8 cellular contexts compared by ENCODE assay signal in the genomic region with DNA sequence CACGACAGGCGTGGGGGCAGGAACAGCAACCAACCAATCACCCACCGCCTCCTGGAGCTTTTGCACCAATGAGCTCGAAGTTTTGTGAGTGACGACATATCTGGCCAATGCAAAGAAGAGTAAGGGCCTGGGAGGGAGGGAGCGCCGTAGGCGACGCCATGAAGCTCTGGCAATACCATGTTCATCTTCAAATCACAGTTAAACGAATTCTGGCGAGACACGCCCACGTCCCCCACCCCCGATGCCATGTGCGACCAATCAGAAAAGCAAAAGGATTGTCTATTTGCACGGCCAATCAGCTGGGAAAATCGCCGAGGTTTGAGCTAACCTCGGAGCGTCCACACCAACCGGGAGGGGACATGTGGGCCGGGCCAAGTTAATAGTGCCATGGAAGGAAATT. TPM values are rescaled to one million over a fixed set of nuclear protein-coding genes. Genes with fewer than 3 reads are reported as not detected.
DNase-seq lines count a peak whose midpoint lies in the region; ATAC-seq, FAIRE-seq and TF ChIP-seq lines count a peak whose summit lies in the region.
"Not testable (repeated sequence)": the region's sequence is repeated elsewhere in the genome, so short reads cannot be mapped to it uniquely, and the experiment has no call there.

A gene (minus strand): TSS at position 12 of the 400 bp plus-strand sequence. CDS start 3,369 bp downstream, outside the sequence.

- H3K9me3 Mint-ChIP-seq in activated naive CD4-positive, alpha-beta T cell treated with anti-CD3 and anti-CD28 coated beads, Interleukin-2, amount 50 U/mL, for 72 hours; stimulated activated naive B cell treated with anti-CD40 and anti-IgM and Interleukin-4, amounts not matched to agents 10 μg/mL and 1 μg/mL and 100 μg/mL, for 72 hours: not testable (repeated sequence)

- not testable (repeated sequence) for H3K4me1 Mint-ChIP-seq in stimulated activated naive B cell treated with anti-CD40 and anti-IgM and Interleukin-4, amounts not matched to agents 10 μg/mL and 1 μg/mL and 100 μg/mL, for 72 hours

- H3K27me3 Mint-ChIP-seq in stimulated activated naive B cell treated with anti-CD40 and anti-IgM and Interleukin-4, amounts not matched to agents 10 μg/mL and 1 μg/mL and 100 μg/mL, for 72 hours, result not testable (repeated sequence)

- not testable (repeated sequence) for H3K36me3 Mint-ChIP-seq in activated naive CD4-positive, alpha-beta T cell treated with anti-CD3 and anti-CD28 coated beads, Interleukin-2, amount 50 U/mL, for 72 hours; stimulated activated naive B cell treated with anti-CD40 and anti-IgM and Interleukin-4, amounts not matched to agents 10 μg/mL and 1 μg/mL and 100 μg/mL, for 72 hours

- H3K27me3 ChIP-seq in heart left ventricle; prostate gland (replicated peaks; ENCODE audit: insufficient read depth): not testable (repeated sequence)

- peak; percentile 88 for ATAC-seq in GM21723 (IDR thresholded peaks at IDR 0.05; ENCODE audit: unreplicated experiment)
- ATAC-seq in HG03432 (IDR thresholded peaks at IDR 0.05; ENCODE audit: unreplicated experiment), result peak; percentile 95
- ATAC-seq in activated CD4-positive, CD25-positive, alpha-beta regulatory T cell treated with anti-CD3 and anti-CD28 coated beads, Interleukin-2, amount 50 U/mL, for 24 hours, result peak; percentile 98
- ATAC-seq in activated naive CD4-positive, alpha-beta T cell treated with anti-CD3 and anti-CD28 coated beads, Interleukin-2, amount 50 U/mL, for 72 hours, result peak; percentile 95 to 99
- peak; percentile 100 for ATAC-seq in heart left ventricle
- ATAC-seq in stimulated activated naive B cell treated with anti-CD40 and anti-IgM and Interleukin-4, amounts not matched to agents 10 μg/mL and 1 μg/mL and 100 μg/mL, for 72 hours (replicated peaks), result peak; percentile 98

- 0 to 1% methylated on average over 6 to 14 of the region's 22 CpGs; no CpG with 5 or more reads in 2 of the 4 donors for WGBS in heart left ventricle, 4 donors
- no CpG with 5 or more reads among the region's 22 CpGs for WGBS in prostate gland

- H3K27ac Mint-ChIP-seq in activated naive CD4-positive, alpha-beta T cell treated with anti-CD3 and anti-CD28 coated beads, Interleukin-2, amount 50 U/mL, for 72 hours; stimulated activated naive B cell treated with anti-CD40 and anti-IgM and Interleukin-4, amounts not matched to agents 10 μg/mL and 1 μg/mL and 100 μg/mL, for 72 hours: not testable (repeated sequence)

- TF ChIP-seq CTCF in heart left ventricle (IDR thresholded peaks at IDR 0.05); prostate gland (IDR thresholded peaks at IDR 0.05): not testable (repeated sequence)

- not testable (repeated sequence) for H3K4me3 Mint-ChIP-seq in stimulated activated naive B cell treated with anti-CD40 and anti-IgM and Interleukin-4, amounts not matched to agents 10 μg/mL and 1 μg/mL and 100 μg/mL, for 72 hours

- peak within 1 kb of the TSS in 5 of 12 donors; percentile 16 to 45 (median 25) for H3K4me3 ChIP-seq in heart left ventricle
- not testable (repeated sequence) for H3K4me3 ChIP-seq in prostate gland

- not testable (repeated sequence) for H3K27ac ChIP-seq in heart left ventricle, prostate gland

- peak; percentile 100 for FAIRE-seq in GM12892 (lab: Jason Lieb, UNC)

- H3K4me1 ChIP-seq in heart left ventricle; prostate gland (replicated peaks): not testable (repeated sequence)

- DNase-seq in GM12892 (ENCODE audit: insufficient read length), result not testable (repeated sequence)
- DNase-seq in activated naive CD4-positive, alpha-beta T cell treated with anti-CD3 and anti-CD28 coated beads, Interleukin-2, amount 50 U/mL, for 72 hours (ENCODE audit: low spot score in 2 of 2), result peak; percentile 58 to 87
- peak; percentile 91 to 97 (median 93) for DNase-seq in heart left ventricle
- DNase-seq in prostate gland (ENCODE audit: low spot score), result peak; percentile 93
- peak; percentile 85 for DNase-seq in stimulated activated naive B cell treated with anti-CD40 and anti-IgM and Interleukin-4, amounts not matched to agents 10 μg/mL and 1 μg/mL and 100 μg/mL, for 72 hours

- not testable (repeated sequence) for H3K36me3 ChIP-seq in heart left ventricle, prostate gland

- H3K9me3 ChIP-seq in heart left ventricle, prostate gland: not testable (repeated sequence)

- intact Hi-C loops in heart left ventricle (cut with DNase I); prostate gland (cut with DNase I): not testable (repeated sequence)

- TF ChIP-seq POLR2A in GM12892 (IDR thresholded peaks at IDR 0.05; ENCODE audit: low read depth, low read length); heart left ventricle (IDR thresholded peaks at IDR 0.05); prostate gland (IDR thresholded peaks at IDR 0.05): not testable (repeated sequence)

RNA-seq across cellular contexts. Expression of the gene that starts here (rescaled TPM):
- 23.1 TPM for polyA plus RNA-seq in GM12892 (2012; ENCODE audit: missing spikeins)
- 10 to 100 TPM; 15.9 to 21.0 TPM for total RNA-seq in activated naive CD4-positive, alpha-beta T cell treated with anti-CD3 and anti-CD28 coated beads, Interleukin-2, amount 50 U/mL, for 72 hours
- total RNA-seq in heart left ventricle (10 to 100 TPM in 5 of 9 donors, 1 to 10 TPM in 4; 7.8 to 17.3 (median 10.8) TPM), prostate gland (10 to 100 TPM; 20.1 to 39.7 TPM)
- polyA plus RNA-seq in heart left ventricle, result 1 to 10 TPM; 5.7 to 8.3 TPM
